In genomic region chr3:173894-174293, GRCh38 we compare ENCODE assay signal across 13 cellular contexts. TPM values are rescaled to one million over a fixed set of nuclear protein-coding genes. Genes with fewer than 3 reads are reported as not detected.
DNase-seq lines count a peak whose midpoint lies in the region; ATAC-seq and TF ChIP-seq lines count a peak whose summit lies in the region.
"Had no signal": no experiment of that assay in that cellular context is flagged by ENCODE, and none has a peak within 500 bp of the region (broad histone marks: within the 10 kb centered on the region; RNA-seq: fewer than 3 reads in every experiment).

No MANE protein-coding gene starts in this region.

- H3K9ac ChIP-seq in endodermal cell (ENCODE audit: extremely low read depth, low read length, poor library complexity, severe bottlenecking) = no peak overlapping the region

- TF ChIP-seq CTCF in endodermal cell (conservative IDR thresholded peaks at IDR 0.05) (no peak), CD14-positive monocyte (IDR thresholded peaks at IDR 0.05) (no peak)

- H3K4me1 Mint-ChIP-seq in endodermal cell (no peaks in the 10 kb centered on the region), CD14-positive monocyte (no peaks in the 10 kb centered on the region)

- no peaks in the 10 kb centered on the region for H3K9me3 Mint-ChIP-seq in endodermal cell
- H3K9me3 Mint-ChIP-seq in CD14-positive monocyte = peaks cover 0 to 4% (median 0%) of the 10 kb centered on the region in 7 donors
- H3K9me3 Mint-ChIP-seq: stimulated activated naive CD8-positive, alpha-beta T cell treated with anti-CD3 and anti-CD28 coated beads, Interleukin-15, Interleukin-2, amounts not matched to agents 100 ng/mL and 50 ng/mL, for 24 hours; T-helper 1 cell treated with Interleukin-12 subunit alpha and Interleukin-12 subunit beta and Interleukin-4 antibody, amounts not matched to agents 30 μg/mL and 1 μg/mL, for 36 hours had no signal

- peaks cover 62% of the 10 kb centered on the region for H3K9me3 ChIP-seq in endodermal cell (ENCODE audit: control insufficient read depth, low read length)

- H3K4me1 ChIP-seq in endodermal cell (ENCODE audit: control insufficient read depth, insufficient read depth, low read length) = no peaks in the 10 kb centered on the region

- H3K4me3 ChIP-seq in endodermal cell (ENCODE audit: low read length) = no peak overlapping the region

- H3K27ac Mint-ChIP-seq in endodermal cell (no peak overlapping the region), CD14-positive monocyte (no peak overlapping the region)
- H3K27ac Mint-ChIP-seq: natural killer cell treated with Interleukin-12 subunit alpha and Interleukin-12 subunit beta and Interleukin-15 and Interleukin-18, amount 100 ng/mL, for 72 hours; stimulated activated naive CD8-positive, alpha-beta T cell treated with anti-CD3 and anti-CD28 coated beads, Interleukin-15, Interleukin-2, amounts not matched to agents 100 ng/mL and 50 ng/mL, for 24 hours; T-helper 1 cell treated with Interleukin-12 subunit alpha and Interleukin-12 subunit beta and Interleukin-4 antibody, amounts not matched to agents 30 μg/mL and 1 μg/mL, for 36 hours had no signal

- no peaks in the 10 kb centered on the region for H3K36me3 ChIP-seq in endodermal cell (ENCODE audit: control insufficient read depth, insufficient read depth, low read length)

- no peak overlapping the region for H3K27ac ChIP-seq in endodermal cell (ENCODE audit: low read depth, low read length)
- H3K27ac ChIP-seq: C4-2B had no signal

- H3K27me3 Mint-ChIP-seq in endodermal cell (ENCODE audit: insufficient read depth) (peaks cover 9% of the 10 kb centered on the region), CD14-positive monocyte (ENCODE audit: low read depth in 3 of 3) (peaks cover 0 to 2% (median 0%) of the 10 kb centered on the region in 3 donors)
- H3K27me3 Mint-ChIP-seq: natural killer cell treated with Interleukin-12 subunit alpha and Interleukin-12 subunit beta and Interleukin-15 and Interleukin-18, amount 100 ng/mL, for 72 hours; stimulated activated naive CD8-positive, alpha-beta T cell treated with anti-CD3 and anti-CD28 coated beads, Interleukin-15, Interleukin-2, amounts not matched to agents 100 ng/mL and 50 ng/mL, for 24 hours had no signal

- H3K4me3 Mint-ChIP-seq in endodermal cell = no peak overlapping the region
- no peak overlapping the region for H3K4me3 Mint-ChIP-seq in CD14-positive monocyte
- H3K4me3 Mint-ChIP-seq: natural killer cell treated with Interleukin-12 subunit alpha and Interleukin-12 subunit beta and Interleukin-15 and Interleukin-18, amount 100 ng/mL, for 72 hours; stimulated activated naive CD8-positive, alpha-beta T cell treated with anti-CD3 and anti-CD28 coated beads, Interleukin-15, Interleukin-2, amounts not matched to agents 100 ng/mL and 50 ng/mL, for 24 hours; T-helper 1 cell treated with Interleukin-12 subunit alpha and Interleukin-12 subunit beta and Interleukin-4 antibody, amounts not matched to agents 30 μg/mL and 1 μg/mL, for 36 hours had no signal

- DNase-seq in astrocyte of the hippocampus (ENCODE audit: low read depth, low spot score) = peak; percentile 29
- DNase-seq in dedifferentiated amniotic fluid mesenchymal stem cell (ENCODE audit: extremely low spot score) = no peak
- no peak for DNase-seq in endodermal cell
- DNase-seq in CD14-positive monocyte (ENCODE audit: low spot score) = no peak
- no peak for DNase-seq in NCI-H774 (lab: John Stamatoyannopoulos, UW)

- no peaks in the 10 kb centered on the region for H3K36me3 Mint-ChIP-seq in endodermal cell (ENCODE audit: low read depth)
- H3K36me3 Mint-ChIP-seq in CD14-positive monocyte = no peaks in the 10 kb centered on the region
- H3K36me3 Mint-ChIP-seq: natural killer cell treated with Interleukin-12 subunit alpha and Interleukin-12 subunit beta and Interleukin-15 and Interleukin-18, amount 100 ng/mL, for 72 hours had no signal

- intact Hi-C loops in CD14-positive monocyte (cut with micrococcal nuclease) = no loop called here

- ATAC-seq in GM18511 (IDR thresholded peaks at IDR 0.05; ENCODE audit: unreplicated experiment) (peak; percentile 94), GM21447 (IDR thresholded peaks at IDR 0.05; ENCODE audit: unreplicated experiment) (peak; percentile 92), HG03139 (IDR thresholded peaks at IDR 0.05; ENCODE audit: unreplicated experiment) (peak; percentile 88)
- ATAC-seq: natural killer cell treated with Interleukin-12 subunit alpha and Interleukin-12 subunit beta and Interleukin-15 and Interleukin-18, amount 100 ng/mL, for 72 hours had no signal

- WGBS in endodermal cell (ENCODE audit: insufficient coverage in 1 of 2, insufficient read length in 1 of 2), 2 experiments = 25% methylated on average over 1 of the region's 1 CpG; no CpG with 5 or more reads in 1 of the 2 experiments

- H3K27me3 ChIP-seq in endodermal cell (ENCODE audit: control insufficient read depth, insufficient read depth, low read length, poor library complexity, severe bottlenecking) = no peaks in the 10 kb centered on the region

RNA-seq across cellular contexts. Expression of gene CHL1, which starts 22.7 kb away (rescaled TPM):
- total RNA-seq in endodermal cell = 1 to 10 TPM; 2.2 to 2.8 TPM
- 5.4 TPM for polyA plus RNA-seq in endodermal cell (2013, experiment 1 of 2)
- 3.1 TPM for polyA plus RNA-seq in endodermal cell (2013, experiment 2 of 2)
- polyA plus RNA-seq in CD14-positive monocyte = not detected
- total RNA-seq: astrocyte; natural killer cell treated with Interleukin-12 subunit alpha and Interleukin-12 subunit beta and Interleukin-15 and Interleukin-18, amount 100 ng/mL, for 72 hours had no signal
